ENCODE assay signal across 8 cellular contexts in the genomic region with DNA sequence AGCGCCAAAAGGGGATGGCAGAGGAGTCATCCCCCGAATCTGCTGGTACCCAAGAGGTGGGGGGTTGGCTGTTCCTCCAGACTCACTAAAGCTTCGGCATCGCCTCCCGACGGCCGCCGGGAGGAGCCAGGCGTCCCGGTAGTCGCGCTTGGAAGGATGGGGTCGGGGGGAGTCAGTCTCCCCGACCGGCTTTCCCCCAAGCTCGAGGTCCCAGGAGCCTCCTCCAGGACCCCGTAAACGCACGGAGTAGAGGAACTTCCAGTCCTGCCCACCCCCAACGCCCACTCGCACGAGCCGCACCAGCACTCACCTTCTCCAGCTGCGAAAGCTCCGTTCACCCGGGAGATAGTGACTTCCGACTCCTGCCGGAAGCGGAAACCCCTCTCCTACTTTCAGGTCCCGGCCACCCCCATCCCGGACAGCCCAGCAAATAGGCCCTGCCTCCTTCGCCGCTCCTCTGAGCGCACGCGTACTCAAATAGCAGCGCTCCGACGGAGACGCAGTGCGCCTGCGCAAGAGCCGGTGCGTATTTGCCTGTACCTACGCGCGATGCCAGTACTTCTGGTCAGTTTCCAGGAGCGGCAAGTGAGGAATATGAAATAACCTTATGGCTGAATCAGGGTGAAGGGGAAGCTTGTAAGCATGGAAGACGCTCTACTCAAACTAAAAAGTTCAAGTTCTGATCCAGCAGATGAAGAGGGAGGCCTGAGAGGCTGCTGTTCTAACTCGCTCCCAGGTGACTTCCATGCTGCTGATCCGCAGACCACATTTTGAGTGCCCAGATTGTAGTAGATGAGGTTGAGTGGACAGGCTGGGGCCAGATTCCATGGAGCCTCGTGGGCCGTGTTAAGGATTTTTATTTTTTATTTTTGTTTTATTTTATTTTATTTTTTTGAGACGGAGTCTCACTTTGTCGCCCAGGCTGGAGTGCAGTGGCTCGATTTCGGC. TPM values are rescaled to one million over a fixed set of nuclear protein-coding genes. Genes with fewer than 3 reads are reported as not detected.
DNase-seq lines count a peak whose midpoint lies in the region; ATAC-seq, FAIRE-seq and TF ChIP-seq lines count a peak whose summit lies in the region.

A gene (minus strand): TSS at position 350 of the 948 bp plus-strand sequence. CDS start 4,883 bp downstream, outside the sequence.

- H3K27ac Mint-ChIP-seq in chondrocyte (ENCODE audit: unreplicated experiment) = peak within 1 kb of the TSS; percentile 89

- no peaks in the 10 kb centered on the region for H3K9me3 Mint-ChIP-seq in chondrocyte (ENCODE audit: low read depth)

- peaks cover 9 to 12% of the 10 kb centered on the region in 2 donors for H3K4me1 ChIP-seq in kidney (ENCODE audit: control insufficient read depth in 1 of 2, insufficient read depth in 1 of 2, low read depth in 1 of 2, low read length in 2 of 2)

- TF ChIP-seq CTCF in AG10803 (conservative IDR thresholded peaks at IDR 0.05; ENCODE audit: low read length) (peak; percentile 33), chondrocyte (IDR thresholded peaks at IDR 0.05) (peak; percentile 69), kidney (IDR thresholded peaks at IDR 0.05; ENCODE audit: borderline replicate concordance, extremely low read depth, insufficient read depth) (peak; percentile 1)

- H3K27me3 Mint-ChIP-seq in chondrocyte (ENCODE audit: low read depth) = no peaks in the 10 kb centered on the region

- H3K4me3 ChIP-seq in AG10803 (ENCODE audit: low read length) (peak within 1 kb of the TSS; percentile 97), kidney (ENCODE audit: low read length in 2 of 2) (peak within 1 kb of the TSS; percentile 89 to 95)

- peak; percentile 33 for FAIRE-seq in kidney (lab: Jason Lieb, UNC)

- intact Hi-C loops in kidney (cut with DNase I) = no loop called here

- H3K4me1 Mint-ChIP-seq in chondrocyte (ENCODE audit: low read depth) = peaks cover 30% of the 10 kb centered on the region

- peaks cover 7 to 8% of the 10 kb centered on the region in 2 donors for H3K36me3 ChIP-seq in kidney (ENCODE audit: control insufficient read depth in 1 of 2, insufficient read depth in 2 of 2, low read length in 2 of 2)

- peak within 1 kb of the TSS; percentile 66 to 81 for H3K27ac ChIP-seq in kidney (ENCODE audit: low read depth in 2 of 2, low read length in 2 of 2)

- DNase-seq in AG10803 (ENCODE audit: low read depth) (peak; percentile 97), NCI-H510A treated with DMSO at 0.1 percent for 48 hours (lab: John Stamatoyannopoulos, UW) (peak; percentile 96), chondrocyte (ENCODE audit: low spot score) (peak; percentile 99), kidney (peak; percentile 99)
- peak; percentile 93 to 95 for DNase-seq in activated CD4-positive, alpha-beta T cell treated with anti-CD3 and anti-CD28 coated beads for 24 hours (ENCODE audit: low read depth in 2 of 2)
- peak; percentile 99 for DNase-seq in stimulated activated CD4-positive, alpha-beta T cell treated with anti-CD3 and anti-CD28 coated beads, Interleukin-15, amount 100 ng/mL, for 24 hours

- H3K9me3 ChIP-seq in kidney (ENCODE audit: control insufficient read depth in 1 of 2, low read length in 2 of 2) = no peaks in the 10 kb centered on the region

- H3K9ac ChIP-seq in kidney (ENCODE audit: low read length in 2 of 2) = peak within 1 kb of the TSS; percentile 78 to 92

- H3K4me3 Mint-ChIP-seq in chondrocyte (ENCODE audit: unreplicated experiment) = peak within 1 kb of the TSS; percentile 82

- ATAC-seq in GM19035 (IDR thresholded peaks at IDR 0.05; ENCODE audit: unreplicated experiment) = peak; percentile 84
- ATAC-seq in HG03432 (IDR thresholded peaks at IDR 0.05; ENCODE audit: unreplicated experiment) = peak; percentile 78

- peaks cover 6% of the 10 kb centered on the region for H3K36me3 Mint-ChIP-seq in chondrocyte (ENCODE audit: low read depth)

RNA-seq across cellular contexts. Expression of the gene that starts here (rescaled TPM):
- total RNA-seq in chondrocyte (36.2 to 43.8 TPM (median 37.7 TPM) in 3 replicates), kidney (47.5 TPM)
- 72.4 TPM for polyA plus RNA-seq in kidney (ENCODE audit: insufficient read depth, low read depth, low replicate concordance)

Comparison
In these comparisons a context has a peak if more than half of its experiments do, and no peak if none do; other contexts are left out.
1. Peak in every context shown above with its lines: DNase-seq, ATAC-seq, H3K4me3 ChIP-seq and H3K27ac ChIP-seq.
2. CTCF ChIP-seq: peak in every context shown above with its lines; median percentile 69 in chondrocyte; 33 in AG10803; 1 in kidney.